Comparison of ENCODE assay signal across 20 cellular contexts in the genomic region with DNA sequence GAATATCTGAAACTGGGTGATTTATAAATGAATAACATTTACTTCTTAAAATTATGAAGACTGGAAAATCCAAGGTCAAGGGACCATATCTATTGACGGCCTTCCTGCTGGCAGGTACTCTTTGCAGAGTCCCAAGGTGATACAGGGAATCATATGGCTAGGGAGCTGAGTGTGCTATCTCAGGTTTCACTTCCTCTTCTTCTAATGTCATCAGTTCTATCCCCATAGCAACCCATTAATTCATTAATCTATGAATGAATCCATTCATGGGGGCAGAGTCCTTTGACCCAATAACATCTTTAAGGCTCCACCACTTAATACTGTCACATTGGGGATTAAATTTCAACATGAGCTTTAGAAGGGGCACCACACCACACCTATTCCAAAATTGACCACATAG.
"Had no signal": no experiment of that assay in that cellular context is flagged by ENCODE, and none has a peak within 500 bp of the region (broad histone marks: within the 10 kb centered on the region; RNA-seq: fewer than 3 reads in every experiment).

No MANE protein-coding gene starts in this region.

- FAIRE-seq: astrocyte, kidney, small intestine had no signal

- H3K4me1 ChIP-seq: breast epithelium, parathyroid adenoma, right lobe of liver, vagina had no signal

- DNase-seq: activated CD4-positive, alpha-beta T cell treated with anti-CD3 and anti-CD28 coated beads, Interleukin-2, amount 10 ng/mL, durations not matched to agents 7 days and 5 days; activated effector memory CD4-positive, alpha-beta T cell treated with anti-CD3 and anti-CD28 coated beads, Interleukin-2, amount 50 U/mL, for 16 hours; activated T-cell treated with anti-CD3 and anti-CD28 coated beads, Interleukin-2, amount 50 U/mL, for 72 hours; foreskin melanocyte; head of caudate nucleus; kidney; right lobe of liver; small intestine; stimulated activated CD4-positive, alpha-beta T cell treated with anti-CD3 and anti-CD28 coated beads, Interleukin-4, amount 100 ng/mL, for 1 hour; stimulated activated naive CD8-positive, alpha-beta T cell treated with anti-CD3 and anti-CD28 coated beads, Interleukin-15, amount 100 ng/mL, for 72 hours; trophoblast cell had no signal

- H3K9me3 ChIP-seq: neutrophil, right lobe of liver, vagina had no signal

- H3K36me3 ChIP-seq: breast epithelium, neutrophil, right lobe of liver, vagina had no signal

- H3K4me3 ChIP-seq: breast epithelium, coronary artery, lung, right lobe of liver, vagina had no signal

- H3K27ac ChIP-seq: breast epithelium, coronary artery, neutrophil, parathyroid adenoma, right lobe of liver, vagina had no signal

- ATAC-seq: activated T-cell treated with anti-CD3 and anti-CD28 coated beads, Interleukin-2, amount 50 U/mL, for 72 hours; left lobe of liver; natural killer cell treated with Interleukin-12 subunit alpha and Interleukin-12 subunit beta and Interleukin-15 and Interleukin-18, amount 100 ng/mL, for 72 hours; right lobe of liver; stimulated activated naive CD8-positive, alpha-beta T cell treated with anti-CD3 and anti-CD28 coated beads, Interleukin-15, amount 100 ng/mL, for 72 hours had no signal

- H3K27me3 ChIP-seq: breast epithelium, neutrophil, right lobe of liver, vagina had no signal
